ENCODE assay signal across 14 cellular contexts in the genomic region with DNA sequence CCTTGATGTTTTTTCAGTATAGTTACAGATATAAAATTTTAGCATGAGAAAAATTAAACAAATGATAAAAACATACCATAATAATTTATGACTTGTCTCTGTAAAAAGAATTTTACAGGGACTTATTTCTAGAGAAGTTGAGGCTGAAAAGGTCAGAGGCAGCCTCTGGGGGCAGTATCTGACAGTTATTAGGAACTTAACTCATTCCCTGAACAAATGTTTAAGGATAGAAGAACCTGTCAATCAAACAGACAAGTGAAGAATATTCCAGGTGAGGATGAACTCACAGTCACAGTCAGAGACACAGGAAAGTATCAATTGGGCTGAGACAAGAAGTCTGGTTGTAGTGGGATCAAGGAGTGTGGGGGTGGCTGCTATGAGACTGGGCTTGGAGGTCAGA. TPM values are rescaled to one million over a fixed set of nuclear protein-coding genes. Genes with fewer than 3 reads are reported as not detected.
DNase-seq lines count a peak whose midpoint lies in the region; ATAC-seq, FAIRE-seq and TF ChIP-seq lines count a peak whose summit lies in the region.
"Had no signal": no experiment of that assay in that cellular context is flagged by ENCODE, and none has a peak within 500 bp of the region (broad histone marks: within the 10 kb centered on the region; RNA-seq: fewer than 3 reads in every experiment).

No MANE protein-coding gene starts in this region.

- H3K18ac ChIP-seq in IMR-90 (ENCODE audit: low read depth, low read length): no peak overlapping the region

- no peaks in the 10 kb centered on the region for H4K20me1 ChIP-seq in DOHH2 (ENCODE audit: control insufficient read depth, insufficient read depth, low read depth, low read length)
- peaks cover 47% of the 10 kb centered on the region for H4K20me1 ChIP-seq in IMR-90 (ENCODE audit: insufficient read depth, low read length)
- peaks cover 14% of the 10 kb centered on the region for H4K20me1 ChIP-seq in astrocyte (ENCODE audit: insufficient read depth, low read length)
- H4K20me1 ChIP-seq in osteoblast (ENCODE audit: insufficient read depth, low read length): peaks cover 19% of the 10 kb centered on the region

- no peak overlapping the region for H4K91ac ChIP-seq in IMR-90 (ENCODE audit: insufficient read depth, low read depth, low read length)

- H2BK15ac ChIP-seq in IMR-90 (ENCODE audit: low read depth, low read length): no peak overlapping the region

- H3F3A ChIP-seq in DOHH2 (ENCODE audit: control insufficient read depth, insufficient read depth): no peaks in the 10 kb centered on the region

- H3K23ac ChIP-seq in IMR-90 (ENCODE audit: low read depth, low read length): no peak overlapping the region

- POLR2A ChIA-PET in IMR-90 (lab: Charles Lee; ENCODE audit: unreplicated experiment): no interaction called here

- H3K9me1 ChIP-seq in IMR-90 (ENCODE audit: insufficient read depth, low read length): peaks cover 30% of the 10 kb centered on the region

- no peak overlapping the region for H2AK5ac ChIP-seq in IMR-90 (ENCODE audit: low read depth, low read length)

- H3K9me3 ChIP-seq in DOHH2 (ENCODE audit: control insufficient read depth, insufficient read depth, low read length): no peaks in the 10 kb centered on the region
- peaks cover 3% of the 10 kb centered on the region for H3K9me3 ChIP-seq in IMR-90 (ENCODE audit: control insufficient read depth, insufficient read depth, low read length)
- H3K9me3 ChIP-seq in astrocyte (ENCODE audit: insufficient read depth, low read depth, low read length): no peaks in the 10 kb centered on the region
- no peaks in the 10 kb centered on the region for H3K9me3 ChIP-seq in osteoblast (ENCODE audit: low read depth, low read length)
- no peaks in the 10 kb centered on the region for H3K9me3 ChIP-seq in right atrium auricular region

- H2BK20ac ChIP-seq in IMR-90 (ENCODE audit: low read depth, low read length): no peak overlapping the region

- H2BK120ac ChIP-seq in IMR-90 (ENCODE audit: low read depth, low read length): no peak overlapping the region

- no peak overlapping the region for H3K27ac Mint-ChIP-seq in astrocyte (ENCODE audit: unreplicated experiment)
- H3K27ac Mint-ChIP-seq: T-helper 1 cell treated with Interleukin-12 subunit alpha and Interleukin-12 subunit beta and Interleukin-4 antibody, amounts not matched to agents 30 μg/mL and 1 μg/mL, for 36 hours had no signal

- H3K79me2 ChIP-seq in DOHH2 (ENCODE audit: control insufficient read depth, low read length) (no peaks in the 10 kb centered on the region), astrocyte (ENCODE audit: insufficient read depth, low read length) (peaks cover 83% of the 10 kb centered on the region), osteoblast (ENCODE audit: insufficient read depth, low read length) (peaks cover 92% of the 10 kb centered on the region)

- no peak overlapping the region for H3K9ac ChIP-seq in IMR-90 (ENCODE audit: low read depth, low read length)
- H3K9ac ChIP-seq in astrocyte (ENCODE audit: low read length): no peak overlapping the region

- no peak overlapping the region for H3K14ac ChIP-seq in IMR-90 (replicated peaks; ENCODE audit: low read depth, low read length)

- no peak overlapping the region for H3K4me3 Mint-ChIP-seq in astrocyte (ENCODE audit: unreplicated experiment)
- H3K4me3 Mint-ChIP-seq: T-helper 1 cell treated with Interleukin-12 subunit alpha and Interleukin-12 subunit beta and Interleukin-4 antibody, amounts not matched to agents 30 μg/mL and 1 μg/mL, for 36 hours had no signal

- H2BK5ac ChIP-seq in IMR-90 (ENCODE audit: low read depth, low read length, poor library complexity, severe bottlenecking): no peak overlapping the region

- dilution Hi-C loops in IMR-90 (cut with HindIII; ENCODE audit: low sequenced_read_pairs, unreplicated experiment): no loop called here

- BruUV-seq in IMR-90 (replicated peaks; lab: Mats Ljungman, UMichigan): no TSS peak

- no peak for DNase-seq in IMR-90
- DNase-seq in astrocyte (ENCODE audit: low read depth): no peak
- DNase-seq in osteoblast (ENCODE audit: insufficient read length, low spot score, missing footprints): no peak
- no peak for DNase-seq in ureter (ENCODE audit: low spot score)
- DNase-seq in right atrium auricular region (ENCODE audit: low spot score): no peak
- DNase-seq: caudate nucleus, NCI-H1092, substantia nigra had no signal

- no peak overlapping the region for H3K56ac ChIP-seq in IMR-90 (ENCODE audit: extremely low read depth, insufficient read depth, low read length)

- TF ChIP-seq CTCF in DOHH2 (IDR thresholded peaks at IDR 0.05; ENCODE audit: low read depth, low read length, poor library complexity, severe bottlenecking): peak; percentile 41
- TF ChIP-seq CTCF in IMR-90 (conservative IDR thresholded peaks at IDR 0.05; ENCODE audit: low read depth, low read length): peak; percentile 21
- TF ChIP-seq CTCF in astrocyte (IDR thresholded peaks at IDR 0.05; ENCODE audit: insufficient read depth, low read depth, low read length): peak; percentile 5
- peak; percentile 36 for TF ChIP-seq CTCF in osteoblast (IDR thresholded peaks at IDR 0.05; ENCODE audit: extremely low read depth, low read depth, low read length)
- TF ChIP-seq CTCF in right atrium auricular region (IDR thresholded peaks at IDR 0.05): no peak

- H4K8ac ChIP-seq in IMR-90 (ENCODE audit: low read depth in 2 of 2, low read length in 2 of 2): no peak overlapping the region

- no peak overlapping the region for H3K27ac ChIP-seq in DOHH2 (ENCODE audit: low read depth, low read length)
- no peak overlapping the region for H3K27ac ChIP-seq in IMR-90 (ENCODE audit: insufficient read depth, low read length)
- no peak overlapping the region for H3K27ac ChIP-seq in astrocyte (ENCODE audit: low read depth, low read length)
- no peak overlapping the region for H3K27ac ChIP-seq in osteoblast (ENCODE audit: low read depth, low read length)
- H3K27ac ChIP-seq in right atrium auricular region: no peak overlapping the region
- H3K27ac ChIP-seq: epithelial cell of prostate had no signal

- CTCF ChIA-PET in IMR-90 (lab: Yijun Ruan, JAX): no interaction called here

- H3K79me1 ChIP-seq in IMR-90 (ENCODE audit: low read depth in 1 of 2, low read length in 2 of 2): peaks cover 42 to 70% of the 10 kb centered on the region in 2 experiments

- H2AFZ ChIP-seq in IMR-90 (replicated peaks; ENCODE audit: low read length, poor library complexity) (no peak overlapping the region), astrocyte (ENCODE audit: low read depth, low read length) (no peak overlapping the region), osteoblast (ENCODE audit: low read length) (no peak overlapping the region)

- H3K4me1 Mint-ChIP-seq in astrocyte (ENCODE audit: low read depth, unreplicated experiment): peaks cover 8% of the 10 kb centered on the region

- H3K36me3 ChIP-seq in DOHH2 (ENCODE audit: control insufficient read depth, low read length) (no peaks in the 10 kb centered on the region), IMR-90 (ENCODE audit: control insufficient read depth, insufficient read depth, low read length) (peaks cover 46% of the 10 kb centered on the region), astrocyte (ENCODE audit: insufficient read depth, low read length) (peaks cover 12% of the 10 kb centered on the region), osteoblast (ENCODE audit: insufficient read depth, low read length) (peaks cover 43% of the 10 kb centered on the region), right atrium auricular region (no peaks in the 10 kb centered on the region)

- H3K4me2 ChIP-seq in DOHH2 (ENCODE audit: low read length) (no peak overlapping the region), IMR-90 (ENCODE audit: low read depth, low read length) (peak overlapping the region; percentile 3; the same call in 1 of the 2 replicates), astrocyte (ENCODE audit: low read length) (no peak overlapping the region), osteoblast (ENCODE audit: insufficient read depth, low read length) (no peak overlapping the region)

- H3K27me3 Mint-ChIP-seq in astrocyte (ENCODE audit: low read depth, unreplicated experiment): no peaks in the 10 kb centered on the region

- intact Hi-C loops in IMR-90 (cut with micrococcal nuclease): loop anchor here (10.0 kb wide), 1 partner anchor 222 kb away; no protein-coding TSS in a partner anchor

- peaks cover 7% of the 10 kb centered on the region for H3K27me3 ChIP-seq in DOHH2 (ENCODE audit: control insufficient read depth, low read length)
- H3K27me3 ChIP-seq in IMR-90 (ENCODE audit: control insufficient read depth, insufficient read depth, low read length): no peaks in the 10 kb centered on the region
- H3K27me3 ChIP-seq in astrocyte (ENCODE audit: insufficient read depth, low read length): no peaks in the 10 kb centered on the region
- no peaks in the 10 kb centered on the region for H3K27me3 ChIP-seq in osteoblast (ENCODE audit: insufficient read depth, low read length)
- no peaks in the 10 kb centered on the region for H3K27me3 ChIP-seq in right atrium auricular region

- in situ Hi-C loops in IMR-90 (cut with MboI; ENCODE audit: low sequenced_read_pairs): no loop called here

- no peak for ATAC-seq in IMR-90 (ENCODE audit: low read depth)
- ATAC-seq in GM19463 (IDR thresholded peaks at IDR 0.05; ENCODE audit: unreplicated experiment): no peak
- ATAC-seq: sciatic nerve had no signal

- H3K4me1 ChIP-seq in DOHH2 (ENCODE audit: control insufficient read depth, low read length): no peaks in the 10 kb centered on the region
- peaks cover 19% of the 10 kb centered on the region for H3K4me1 ChIP-seq in IMR-90 (ENCODE audit: control insufficient read depth, insufficient read depth, low read length)
- H3K4me1 ChIP-seq in astrocyte (ENCODE audit: insufficient read depth, low read length): peaks cover 11% of the 10 kb centered on the region
- H3K4me1 ChIP-seq in osteoblast (ENCODE audit: insufficient read depth, low read length): peaks cover 19% of the 10 kb centered on the region
- no peaks in the 10 kb centered on the region for H3K4me1 ChIP-seq in right atrium auricular region

- H3K9me2 ChIP-seq in DOHH2 (replicated peaks; ENCODE audit: control insufficient read depth, low read length): no peaks in the 10 kb centered on the region; the same call in 1 of the 2 replicates

- H3K36me3 Mint-ChIP-seq in astrocyte (ENCODE audit: low read depth, unreplicated experiment): peaks cover 25% of the 10 kb centered on the region

- H2AK9ac ChIP-seq in IMR-90 (replicated peaks; ENCODE audit: low read depth, low read length, poor library complexity): no peak overlapping the region

- no peaks in the 10 kb centered on the region for H3K9me3 Mint-ChIP-seq in astrocyte (ENCODE audit: unreplicated experiment)
- H3K9me3 Mint-ChIP-seq: T-helper 1 cell treated with Interleukin-12 subunit alpha and Interleukin-12 subunit beta and Interleukin-4 antibody, amounts not matched to agents 30 μg/mL and 1 μg/mL, for 36 hours had no signal

- H3K4ac ChIP-seq in IMR-90 (ENCODE audit: low read depth, low read length): no peak overlapping the region

- no peak for TF ChIP-seq RAD21 in IMR-90 (IDR thresholded peaks at IDR 0.05; ENCODE audit: low read length)

- TF ChIP-seq POLR2A in IMR-90 (IDR thresholded peaks at IDR 0.05; ENCODE audit: low read depth, low read length): no peak

- no peak overlapping the region for H4K5ac ChIP-seq in IMR-90 (ENCODE audit: low read depth, low read length)

- no peak for FAIRE-seq in astrocyte (lab: Jason Lieb, UNC)
- FAIRE-seq: G401.6 had no signal

- H3K4me3 ChIP-seq in DOHH2 (ENCODE audit: low read length) (no peak overlapping the region), IMR-90 (ENCODE audit: insufficient read depth, low read depth, low read length) (no peak overlapping the region), astrocyte (ENCODE audit: insufficient read depth, low read depth, low read length) (no peak overlapping the region), osteoblast (ENCODE audit: insufficient read depth, low read length) (no peak overlapping the region), right atrium auricular region (no peak overlapping the region)

RNA-seq across cellular contexts. Expression of a gene that starts 7.3 kb away (rescaled TPM):
- total RNA-seq in IMR-90 (2012; rRNA removed) (484 and 521 TPM in 2 replicates), astrocyte (50.5 and 53.6 TPM in 2 replicates), osteoblast (232 and 268 TPM in 2 replicates), ureter (942 TPM), right atrium auricular region (10 to 100 TPM; 30.5 to 85.1 TPM)
- polyA plus RNA-seq in IMR-90 (2012; rRNA removed): 299 and 304 TPM in 2 replicates
- 167 and 319 TPM in 2 replicates for polyA plus RNA-seq in IMR-90 (2012; cell fraction: cytosol; rRNA removed)
- 217 and 221 TPM in 2 replicates for polyA plus RNA-seq in IMR-90 (2012; cell fraction: nucleus; rRNA removed; ENCODE audit: low replicate concordance)

Comparison
In these comparisons a context has a peak if more than half of its experiments do, and no peak if none do; other contexts are left out.
1. CTCF ChIP-seq: peak in DOHH2 (single experiment), IMR-90 (single experiment), astrocyte (single experiment) and osteoblast (single experiment); none in right atrium auricular region (0 of 2).